ENCODE assay signal across 13 cellular contexts in the genomic region with DNA sequence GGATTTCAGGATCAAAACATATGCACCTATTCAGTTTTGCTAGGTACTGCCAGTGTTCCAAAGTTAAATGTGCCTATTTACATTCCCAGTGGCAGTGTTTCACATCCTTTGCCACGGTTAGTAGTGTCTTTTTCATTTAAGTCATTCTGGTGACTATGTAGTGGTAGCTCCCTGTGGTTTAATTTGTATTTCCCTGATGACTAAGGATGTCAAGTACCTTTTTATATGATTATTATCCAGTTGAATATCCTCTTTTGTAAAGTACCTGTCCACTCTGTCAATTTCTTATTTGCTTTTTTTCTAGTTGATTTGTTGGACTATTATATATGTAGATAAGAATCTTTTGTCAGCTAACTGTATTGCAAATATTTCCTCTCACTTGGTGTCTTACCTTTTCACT. TPM values are rescaled to one million over a fixed set of nuclear protein-coding genes. Genes with fewer than 3 reads are reported as not detected.
DNase-seq lines count a peak whose midpoint lies in the region; ATAC-seq and TF ChIP-seq lines count a peak whose summit lies in the region.
"Had no signal": no experiment of that assay in that cellular context is flagged by ENCODE, and none has a peak within 500 bp of the region (broad histone marks: within the 10 kb centered on the region; RNA-seq: fewer than 3 reads in every experiment).

No MANE protein-coding gene starts in this region.

- 61 to 75% methylated on average over 1 of the region's 1 CpG for WGBS in heart right ventricle, 2 donors

- no peaks in the 10 kb centered on the region for H3K27me3 Mint-ChIP-seq in activated naive CD4-positive, alpha-beta T cell treated with anti-CD3 and anti-CD28 coated beads, Interleukin-2, amount 50 U/mL, for 24 hours
- H3K27me3 Mint-ChIP-seq in activated naive CD4-positive, alpha-beta T cell treated with anti-CD3 and anti-CD28 coated beads for 36 hours (ENCODE audit: low read depth): no peaks in the 10 kb centered on the region

- peaks cover 5% of the 10 kb centered on the region for H3K36me3 Mint-ChIP-seq in activated naive CD4-positive, alpha-beta T cell treated with anti-CD3 and anti-CD28 coated beads, Interleukin-2, amount 50 U/mL, for 24 hours
- peaks cover 14% of the 10 kb centered on the region for H3K36me3 Mint-ChIP-seq in activated naive CD4-positive, alpha-beta T cell treated with anti-CD3 and anti-CD28 coated beads for 36 hours (ENCODE audit: low read depth)

- H3K4me1 Mint-ChIP-seq in activated naive CD4-positive, alpha-beta T cell treated with anti-CD3 and anti-CD28 coated beads, Interleukin-2, amount 50 U/mL, for 24 hours: peaks cover 62% of the 10 kb centered on the region
- H3K4me1 Mint-ChIP-seq in activated naive CD4-positive, alpha-beta T cell treated with anti-CD3 and anti-CD28 coated beads for 36 hours (ENCODE audit: low read depth): peaks cover 44% of the 10 kb centered on the region

- no peaks in the 10 kb centered on the region for H3K9me3 Mint-ChIP-seq in activated naive CD4-positive, alpha-beta T cell treated with anti-CD3 and anti-CD28 coated beads, Interleukin-2, amount 50 U/mL, for 24 hours
- H3K9me3 Mint-ChIP-seq in activated naive CD4-positive, alpha-beta T cell treated with anti-CD3 and anti-CD28 coated beads for 36 hours: no peaks in the 10 kb centered on the region

- no peaks in the 10 kb centered on the region for H3K9me3 ChIP-seq in osteoblast (ENCODE audit: low read depth, low read length)
- H3K9me3 ChIP-seq in heart right ventricle: no peaks in the 10 kb centered on the region

- no peak for TF ChIP-seq CTCF in HL-60 (IDR thresholded peaks at IDR 0.05; ENCODE audit: insufficient read depth, low read length)
- TF ChIP-seq CTCF in osteoblast (IDR thresholded peaks at IDR 0.05; ENCODE audit: extremely low read depth, low read depth, low read length): no peak
- TF ChIP-seq CTCF in heart right ventricle (IDR thresholded peaks at IDR 0.05): no peak

- H4K20me1 ChIP-seq in osteoblast (ENCODE audit: insufficient read depth, low read length): no peaks in the 10 kb centered on the region

- H3K4me3 ChIP-seq in HL-60 (replicated peaks; ENCODE audit: insufficient read depth, low read length) (no peak overlapping the region), osteoblast (ENCODE audit: insufficient read depth, low read length) (no peak overlapping the region), heart right ventricle (no peak overlapping the region)

- intact Hi-C loops in activated naive CD4-positive, alpha-beta T cell treated with anti-CD3 and anti-CD28 coated beads for 36 hours (cut with micrococcal nuclease): no loop called here
- intact Hi-C loops in heart right ventricle (cut with DNase I): loop anchor here in 2 of 10 donors (10.0 kb wide), 2 partner anchors 308 to 318 kb away; no protein-coding TSS in a partner anchor

- ATAC-seq in GM18867 (IDR thresholded peaks at IDR 0.05; ENCODE audit: unreplicated experiment): no peak
- ATAC-seq in heart right ventricle: no peak

- peak overlapping the region; percentile 58 for H3K27ac ChIP-seq in HL-60 (replicated peaks)
- H3K27ac ChIP-seq in osteoblast (ENCODE audit: low read depth, low read length): no peak overlapping the region
- H3K27ac ChIP-seq in heart right ventricle: no peak overlapping the region
- H3K27ac ChIP-seq: KMS-11 had no signal

- no peak for DNase-seq in activated naive CD4-positive, alpha-beta T cell treated with anti-CD3 and anti-CD28 coated beads for 36 hours
- DNase-seq in HL-60 (ENCODE audit: low read depth in 1 of 2, low spot score in 1 of 2): no peak
- DNase-seq in NCI-H748 treated with DMSO at 0.1 percent for 48 hours (lab: John Stamatoyannopoulos, UW): peak; percentile 47
- DNase-seq in osteoblast (ENCODE audit: insufficient read length, low spot score, missing footprints): peak; percentile 8
- no peak for DNase-seq in heart right ventricle
- no peak for DNase-seq in SKM-1 treated with dmso at 0.1 percent for 144 hours (lab: John Stamatoyannopoulos, UW; ENCODE audit: unreplicated experiment)
- DNase-seq: ACHN; activated effector memory CD4-positive, alpha-beta T cell treated with Interleukin-2 at 50 U/mL for 16 hours; NCI-H226; SW 1271 had no signal

- H3K27ac Mint-ChIP-seq in activated naive CD4-positive, alpha-beta T cell treated with anti-CD3 and anti-CD28 coated beads, Interleukin-2, amount 50 U/mL, for 24 hours: peak overlapping the region; percentile 82
- no peak overlapping the region for H3K27ac Mint-ChIP-seq in activated naive CD4-positive, alpha-beta T cell treated with anti-CD3 and anti-CD28 coated beads for 36 hours

- H3K27me3 ChIP-seq in HL-60 (ENCODE audit: insufficient read depth, poor library complexity, severe bottlenecking): no peaks in the 10 kb centered on the region
- H3K27me3 ChIP-seq in osteoblast (ENCODE audit: insufficient read depth, low read length): no peaks in the 10 kb centered on the region
- no peaks in the 10 kb centered on the region for H3K27me3 ChIP-seq in heart right ventricle

- CTCF ChIA-PET in activated naive CD4-positive, alpha-beta T cell treated with anti-CD3 and anti-CD28 coated beads for 36 hours (lab: Charles Lee): interaction anchor here (1.1 to 1.4 kb wide), 3 partner anchors 58 to 181 kb away, joined by 4 to 13 read pairs (median 4); no protein-coding TSS in a partner anchor

- no peak overlapping the region for H3K4me2 ChIP-seq in osteoblast (ENCODE audit: insufficient read depth, low read length)
- H3K4me2 ChIP-seq: KMS-11 had no signal

- H3K36me3 ChIP-seq in osteoblast (ENCODE audit: insufficient read depth, low read length): peaks cover 5% of the 10 kb centered on the region
- peaks cover 0 to 34% (median 4%) of the 10 kb centered on the region in 9 donors for H3K36me3 ChIP-seq in heart right ventricle

- H3K4me1 ChIP-seq in osteoblast (ENCODE audit: insufficient read depth, low read length): no peaks in the 10 kb centered on the region
- H3K4me1 ChIP-seq in heart right ventricle: peaks cover 0 to 24% (median 9%) of the 10 kb centered on the region in 9 donors

- no peak overlapping the region for H3K4me3 Mint-ChIP-seq in activated naive CD4-positive, alpha-beta T cell treated with anti-CD3 and anti-CD28 coated beads, Interleukin-2, amount 50 U/mL, for 24 hours
- H3K4me3 Mint-ChIP-seq in activated naive CD4-positive, alpha-beta T cell treated with anti-CD3 and anti-CD28 coated beads for 36 hours: no peak overlapping the region

- peaks cover 29% of the 10 kb centered on the region for H3K79me2 ChIP-seq in osteoblast (ENCODE audit: insufficient read depth, low read length)

- no peak overlapping the region for H2AFZ ChIP-seq in osteoblast (ENCODE audit: low read length)

RNA-seq across cellular contexts. Expression of a gene that starts 45.1 kb away (rescaled TPM):
- total RNA-seq in activated naive CD4-positive, alpha-beta T cell treated with anti-CD3 and anti-CD28 coated beads for 36 hours: 10 to 100 TPM; 11.1 to 11.4 TPM
- total RNA-seq in osteoblast: 20.3 and 20.6 TPM in 2 replicates
- total RNA-seq in heart right ventricle: 1 to 10 TPM; 4.7 to 9.9 (median 7.1) TPM
- polyA plus RNA-seq in heart right ventricle: 10 to 100 TPM; 13.6 to 15.6 TPM

RNA-seq across cellular contexts. Expression of a gene that starts 45.4 kb away (rescaled TPM):
- 10 to 100 TPM; 24.5 to 25.3 TPM for total RNA-seq in activated naive CD4-positive, alpha-beta T cell treated with anti-CD3 and anti-CD28 coated beads for 36 hours
- total RNA-seq in osteoblast (28.6 and 31.5 TPM in 2 replicates), heart right ventricle (10 to 100 TPM; 13.6 to 29.1 (median 25.6) TPM)
- 10 to 100 TPM; 12.8 to 13.5 TPM for polyA plus RNA-seq in heart right ventricle

RNA-seq across cellular contexts. Expression of a gene that starts 56.9 kb away (rescaled TPM):
- 10 to 100 TPM; 15.7 to 16.9 TPM for total RNA-seq in activated naive CD4-positive, alpha-beta T cell treated with anti-CD3 and anti-CD28 coated beads for 36 hours
- total RNA-seq in osteoblast (15.6 and 21.4 TPM in 2 replicates), heart right ventricle (10 to 100 TPM in 4 of 10 donors, 1 to 10 TPM in 6; 7.7 to 11.8 (median 10.0) TPM)
- 1 to 10 TPM; 3.3 to 9.2 TPM for polyA plus RNA-seq in heart right ventricle

Comparison
In these comparisons a context has a peak if more than half of its experiments do, and no peak if none do; other contexts are left out.
1. DNase-seq: peak in NCI-H748 treated with DMSO at 0.1 percent for 48 hours (single experiment) and osteoblast (single experiment); none in activated naive CD4-positive, alpha-beta T cell treated with anti-CD3 and anti-CD28 coated beads for 36 hours (single experiment), HL-60 (0 of 2), heart right ventricle (0 of 2) and SKM-1 treated with dmso at 0.1 percent for 144 hours (single experiment).